32 cellular contexts compared by ENCODE assay signal in genomic region chr2:102522890-102523289, GRCh38. TPM values are rescaled to one million over a fixed set of nuclear protein-coding genes. Genes with fewer than 3 reads are reported as not detected.
"Had no signal": no experiment of that assay in that cellular context is flagged by ENCODE, and none has a peak within 500 bp of the region (broad histone marks: within the 10 kb centered on the region; RNA-seq: fewer than 3 reads in every experiment).

No MANE protein-coding gene starts in this region.

- H3K9me3 ChIP-seq: ascending aorta, breast epithelium, esophagus squamous epithelium, gastroesophageal sphincter had no signal

- H3K27me3 Mint-ChIP-seq: activated CD4-positive, alpha-beta T cell treated with anti-CD3 and anti-CD28 coated beads, Interleukin-2, amount 10 ng/mL, durations not matched to agents 7 days and 5 days; activated T-cell treated with anti-CD3 and anti-CD28 coated beads, Interleukin-2, amount 50 U/mL, for 24 hours had no signal

- ATAC-seq: activated CD4-positive, alpha-beta T cell treated with anti-CD3 and anti-CD28 coated beads for 36 hours; activated naive CD4-positive, alpha-beta T cell treated with anti-CD3 and anti-CD28 coated beads, Interleukin-2, amount 50 U/mL, for 72 hours; activated T-cell treated with anti-CD3 and anti-CD28 coated beads, Interleukin-2, amount 50 U/mL, for 72 hours; gastroesophageal sphincter had no signal

- H3K36me3 ChIP-seq: ascending aorta, breast epithelium, cardiac muscle cell, esophagus squamous epithelium, gastroesophageal sphincter had no signal

- H3K4me1 ChIP-seq: ascending aorta, breast epithelium, gastroesophageal sphincter had no signal

- H3K4me3 ChIP-seq: ascending aorta, breast epithelium, cardiac muscle cell, coronary artery, dorsolateral prefrontal cortex, esophagus squamous epithelium, gastroesophageal sphincter had no signal

- H3K4me1 Mint-ChIP-seq: activated CD4-positive, alpha-beta T cell treated with anti-CD3 and anti-CD28 coated beads for 36 hours; activated CD4-positive, alpha-beta T cell treated with anti-CD3 and anti-CD28 coated beads, Interleukin-2, amount 10 ng/mL, durations not matched to agents 7 days and 5 days; activated naive CD4-positive, alpha-beta T cell treated with anti-CD3 and anti-CD28 coated beads, Interleukin-2, amount 10 ng/mL, durations not matched to agents 7 days and 5 days had no signal

- H3K27ac ChIP-seq: ascending aorta, breast epithelium, cardiac muscle cell, coronary artery, dorsolateral prefrontal cortex, epithelial cell of prostate, esophagus squamous epithelium, gastroesophageal sphincter had no signal

- DNase-seq: activated CD4-positive, alpha-beta memory T cell treated with anti-CD3 and anti-CD28 coated beads, Interleukin-2, amount 10 ng/mL, durations not matched to agents 7 days and 5 days; activated CD4-positive, alpha-beta T cell treated with anti-CD3 and anti-CD28 coated beads for 36 hours; activated CD4-positive, alpha-beta T cell treated with anti-CD3 and anti-CD28 coated beads, Interleukin-2, amount 10 ng/mL, durations not matched to agents 7 days and 5 days; activated CD4-positive, alpha-beta T cell treated with anti-CD3 and anti-CD28 coated beads, Interleukin-2, amount 50 U/mL, for 4 hours; activated CD4-positive, CD25-positive, alpha-beta regulatory T cell; activated CD4-positive, CD25-positive, alpha-beta regulatory T cell treated with anti-CD3 and anti-CD28 coated beads, Interleukin-2, amount 50 U/mL, for 72 hours; activated CD8-positive, alpha-beta memory T cell treated with anti-CD3 and anti-CD28 coated beads, Interleukin-2, amount 50 U/mL, for 48 hours; activated naive CD4-positive, alpha-beta T cell; activated naive CD4-positive, alpha-beta T cell treated with anti-CD3 and anti-CD28 coated beads, Interleukin-2, amount 10 ng/mL, durations not matched to agents 7 days and 5 days; activated naive CD8-positive, alpha-beta T cell treated with anti-CD3 and anti-CD28 coated beads, Interleukin-2, amount 10 ng/mL, durations not matched to agents 7 days and 5 days; activated T-cell treated with anti-CD3 and anti-CD28 coated beads for 4 hours; activated T-cell treated with anti-CD3 and anti-CD28 coated beads, Interleukin-2, amount 50 U/mL, for 24 hours; activated T-cell treated with anti-CD3 and anti-CD28 coated beads, Interleukin-2, amount 50 U/mL, for 72 hours; central memory CD4-positive, alpha-beta T cell; dorsolateral prefrontal cortex; effector memory CD4-positive, alpha-beta T cell; esophagus squamous epithelium; foreskin melanocyte had no signal

- H3K9me3 Mint-ChIP-seq: activated CD4-positive, alpha-beta memory T cell treated with anti-CD3 and anti-CD28 coated beads, Interleukin-2, amount 10 ng/mL, durations not matched to agents 7 days and 5 days; activated CD4-positive, alpha-beta T cell treated with anti-CD3 and anti-CD28 coated beads, Interleukin-2, amount 10 ng/mL, durations not matched to agents 7 days and 5 days; activated naive CD4-positive, alpha-beta T cell treated with anti-CD3 and anti-CD28 coated beads, Interleukin-2, amount 10 ng/mL, durations not matched to agents 7 days and 5 days; activated naive CD4-positive, alpha-beta T cell treated with anti-CD3 and anti-CD28 coated beads, Interleukin-2, amount 50 U/mL, for 72 hours; activated naive CD8-positive, alpha-beta T cell treated with anti-CD3 and anti-CD28 coated beads, Interleukin-2, amount 10 ng/mL, durations not matched to agents 7 days and 5 days; activated T-cell treated with anti-CD3 and anti-CD28 coated beads, Interleukin-2, amount 50 U/mL, for 24 hours; activated T-cell treated with anti-CD3 and anti-CD28 coated beads, Interleukin-2, amount 50 U/mL, for 72 hours; brain; dendritic cell treated with granulocyte-macrophage colony-stimulating factor and Interleukin-4, amounts not matched to agents 40 ng/mL and 50 ng/mL, for 4 days had no signal

- H3K4me3 Mint-ChIP-seq: activated CD4-positive, alpha-beta memory T cell treated with anti-CD3 and anti-CD28 coated beads, Interleukin-2, amount 10 ng/mL, durations not matched to agents 7 days and 5 days; activated CD4-positive, alpha-beta T cell treated with anti-CD3 and anti-CD28 coated beads for 36 hours; activated CD4-positive, alpha-beta T cell treated with anti-CD3 and anti-CD28 coated beads, Interleukin-2, amount 10 ng/mL, durations not matched to agents 7 days and 5 days; activated naive CD4-positive, alpha-beta T cell treated with anti-CD3 and anti-CD28 coated beads, Interleukin-2, amount 10 ng/mL, durations not matched to agents 7 days and 5 days; activated naive CD8-positive, alpha-beta T cell treated with anti-CD3 and anti-CD28 coated beads, Interleukin-2, amount 10 ng/mL, durations not matched to agents 7 days and 5 days; activated T-cell treated with anti-CD3 and anti-CD28 coated beads, Interleukin-2, amount 50 U/mL, for 24 hours; activated T-cell treated with anti-CD3 and anti-CD28 coated beads, Interleukin-2, amount 50 U/mL, for 72 hours; brain; dendritic cell treated with granulocyte-macrophage colony-stimulating factor and Interleukin-4, amounts not matched to agents 40 ng/mL and 50 ng/mL, for 4 days had no signal

- H3K27ac Mint-ChIP-seq: activated CD4-positive, alpha-beta memory T cell treated with anti-CD3 and anti-CD28 coated beads, Interleukin-2, amount 10 ng/mL, durations not matched to agents 7 days and 5 days; activated CD4-positive, alpha-beta T cell treated with anti-CD3 and anti-CD28 coated beads for 36 hours; activated CD4-positive, alpha-beta T cell treated with anti-CD3 and anti-CD28 coated beads, Interleukin-2, amount 10 ng/mL, durations not matched to agents 7 days and 5 days; activated naive CD4-positive, alpha-beta T cell treated with anti-CD3 and anti-CD28 coated beads, Interleukin-2, amount 10 ng/mL, durations not matched to agents 7 days and 5 days; activated naive CD4-positive, alpha-beta T cell treated with anti-CD3 and anti-CD28 coated beads, Interleukin-2, amount 50 U/mL, for 72 hours; activated naive CD8-positive, alpha-beta T cell treated with anti-CD3 and anti-CD28 coated beads, Interleukin-2, amount 10 ng/mL, durations not matched to agents 7 days and 5 days; activated T-cell treated with anti-CD3 and anti-CD28 coated beads, Interleukin-2, amount 50 U/mL, for 24 hours; activated T-cell treated with anti-CD3 and anti-CD28 coated beads, Interleukin-2, amount 50 U/mL, for 72 hours; brain; dendritic cell treated with granulocyte-macrophage colony-stimulating factor and Interleukin-4, amounts not matched to agents 40 ng/mL and 50 ng/mL, for 4 days had no signal

- H3K36me3 Mint-ChIP-seq: activated naive CD4-positive, alpha-beta T cell treated with anti-CD3 and anti-CD28 coated beads, Interleukin-2, amount 10 ng/mL, durations not matched to agents 7 days and 5 days; activated naive CD4-positive, alpha-beta T cell treated with anti-CD3 and anti-CD28 coated beads, Interleukin-2, amount 50 U/mL, for 72 hours; activated naive CD8-positive, alpha-beta T cell treated with anti-CD3 and anti-CD28 coated beads, Interleukin-2, amount 10 ng/mL, durations not matched to agents 7 days and 5 days; brain had no signal

- H3K27me3 ChIP-seq: ascending aorta, breast epithelium, esophagus squamous epithelium, gastroesophageal sphincter had no signal

RNA-seq across cellular contexts. Expression of gene SLC9A4, which starts 49.9 kb away (rescaled TPM):
- total RNA-seq: ascending aorta, breast epithelium, cardiac muscle cell, cerebellum, endothelial cell of umbilical vein, fibroblast of lung, fibroblast of villous mesenchyme, glomerular endothelial cell had no signal
- polyA plus RNA-seq: endothelial cell of umbilical vein, fibroblast of lung had no signal
